17 cellular contexts compared by ENCODE assay signal in the genomic region with DNA sequence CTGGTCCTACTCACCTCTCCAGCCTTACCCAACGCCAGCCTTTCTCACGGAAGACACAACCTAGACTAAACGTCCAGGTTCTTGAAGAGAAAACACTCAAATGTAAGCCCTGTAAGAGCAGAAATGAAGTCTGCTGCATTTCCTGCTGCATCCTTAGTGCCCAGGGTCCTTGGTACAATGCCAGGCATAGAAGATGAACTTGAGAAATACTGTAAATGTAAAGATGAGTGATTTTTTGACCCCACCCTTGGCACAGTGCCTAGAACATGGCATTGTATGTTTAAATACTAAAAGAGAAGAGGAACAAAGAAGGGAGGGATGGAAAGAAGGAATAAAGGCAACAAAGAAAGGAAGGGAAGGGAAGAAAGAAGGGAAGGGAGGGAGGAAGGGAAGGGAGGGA.
"Had no signal": no experiment of that assay in that cellular context is flagged by ENCODE, and none has a peak within 500 bp of the region (broad histone marks: within the 10 kb centered on the region; RNA-seq: fewer than 3 reads in every experiment).

No MANE protein-coding gene starts in this region.

- H3K36me3 ChIP-seq: esophagus squamous epithelium, thoracic aorta had no signal

- H3K9me3 Mint-ChIP-seq: activated CD4-positive, alpha-beta T cell treated with anti-CD3 and anti-CD28 coated beads, Interleukin-2, amount 10 ng/mL, durations not matched to agents 7 days and 5 days had no signal

- H3K36me3 Mint-ChIP-seq: activated naive CD8-positive, alpha-beta T cell; brain; immature natural killer cell had no signal

- H3K27ac Mint-ChIP-seq: activated CD4-positive, alpha-beta T cell treated with anti-CD3 and anti-CD28 coated beads, Interleukin-2, amount 10 ng/mL, durations not matched to agents 7 days and 5 days; activated naive CD8-positive, alpha-beta T cell; brain; immature natural killer cell; progenitor cell of endocrine pancreas had no signal

- DNase-seq: activated CD4-positive, alpha-beta T cell treated with anti-CD3 and anti-CD28 coated beads, Interleukin-2, amount 10 ng/mL, durations not matched to agents 7 days and 5 days; activated CD4-positive, CD25-positive, alpha-beta regulatory T cell; activated CD8-positive, alpha-beta memory T cell treated with anti-CD3 and anti-CD28 coated beads, Interleukin-2, amount 50 U/mL, for 48 hours; activated gamma-delta T cell treated with Interleukin-2 at 50 U/mL for 16 hours; esophagus squamous epithelium; glutamatergic neuron; immature natural killer cell; right cardiac atrium; stimulated activated naive CD8-positive, alpha-beta T cell treated with anti-CD3 and anti-CD28 coated beads, Interleukin-15, Interleukin-2, amounts not matched to agents 100 U/mL and 50 U/mL, for 24 hours; T-helper 2 cell had no signal

- H3K27me3 Mint-ChIP-seq: central memory CD8-positive, alpha-beta T cell had no signal

- H3K4me1 ChIP-seq: esophagus squamous epithelium had no signal

- H3K4me3 ChIP-seq: coronary artery, esophagus squamous epithelium, skin epidermis, thoracic aorta had no signal

- H3K27ac ChIP-seq: coronary artery, esophagus squamous epithelium, thoracic aorta had no signal

- ATAC-seq: right cardiac atrium; stimulated activated naive CD8-positive, alpha-beta T cell treated with anti-CD3 and anti-CD28 coated beads, Interleukin-15, Interleukin-2, amounts not matched to agents 100 U/mL and 50 U/mL, for 24 hours had no signal

- H3K9me3 ChIP-seq: esophagus squamous epithelium, thoracic aorta had no signal

- H3K4me3 Mint-ChIP-seq: activated CD4-positive, alpha-beta T cell treated with anti-CD3 and anti-CD28 coated beads, Interleukin-2, amount 10 ng/mL, durations not matched to agents 7 days and 5 days; activated naive CD8-positive, alpha-beta T cell; brain; central memory CD8-positive, alpha-beta T cell; immature natural killer cell had no signal

- H3K4me1 Mint-ChIP-seq: activated CD4-positive, alpha-beta T cell treated with anti-CD3 and anti-CD28 coated beads, Interleukin-2, amount 10 ng/mL, durations not matched to agents 7 days and 5 days; brain; central memory CD8-positive, alpha-beta T cell; immature natural killer cell had no signal
